9 cellular contexts compared by ENCODE assay signal in the genomic region with DNA sequence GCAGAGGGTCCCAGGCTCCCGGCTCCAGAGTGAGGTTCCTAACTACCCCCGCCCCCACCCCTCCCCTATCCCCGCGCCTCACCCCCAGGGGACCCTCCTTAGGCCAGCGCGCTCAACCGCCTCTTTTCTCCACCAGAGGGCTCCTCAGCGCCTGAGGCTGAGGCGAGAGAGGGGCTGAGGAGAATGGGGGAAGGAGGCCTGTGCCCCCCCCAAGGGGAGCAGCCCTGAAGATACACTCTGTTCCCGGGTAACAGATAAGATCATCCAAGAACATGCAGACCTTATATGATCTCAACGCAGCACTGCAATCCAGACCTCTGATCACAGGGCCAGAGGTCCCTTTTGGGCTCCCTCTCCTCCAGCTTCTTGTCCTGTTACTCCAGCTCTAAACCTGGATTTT. TPM values are rescaled to one million over a fixed set of nuclear protein-coding genes. Genes with fewer than 3 reads are reported as not detected.
A peak's percentile ranks its signal among the peaks of the same experiment; 100 is the strongest.
DNase-seq lines count a peak whose midpoint lies in the region; ATAC-seq and TF ChIP-seq lines count a peak whose summit lies in the region.
"Had no signal": no experiment of that assay in that cellular context is flagged by ENCODE, and none has a peak within 500 bp of the region (broad histone marks: within the 10 kb centered on the region; RNA-seq: fewer than 3 reads in every experiment).

No MANE protein-coding gene starts in this region.

- H3K27ac Mint-ChIP-seq in brain: peak overlapping the region in 2 of 5 experiments; percentile 16 to 22

- no peak overlapping the region for H3K4me3 Mint-ChIP-seq in brain
- H3K4me3 Mint-ChIP-seq: T-helper 1 cell treated with Interleukin-12 subunit alpha and Interleukin-12 subunit beta and Interleukin-4 antibody, amounts not matched to agents 30 μg/mL and 1 μg/mL, for 36 hours had no signal

- H3K27me3 Mint-ChIP-seq in brain: no peaks in the 10 kb centered on the region

- peaks cover 41% of the 10 kb centered on the region for H3K36me3 Mint-ChIP-seq in brain

- TF ChIP-seq POLR2A in thyroid gland (IDR thresholded peaks at IDR 0.05): no peak

- TF ChIP-seq CTCF in GM13976 (IDR thresholded peaks at IDR 0.05; ENCODE audit: borderline replicate concordance, control extremely low read depth, extremely low read depth, insufficient read depth, missing control alignments) (no peak), brain (conservative IDR thresholded peaks at IDR 0.05) (peak; percentile 69 to 77), lung (IDR thresholded peaks at IDR 0.05; ENCODE audit: control extremely low read depth, extremely low read depth) (peak; percentile 4), thyroid gland (IDR thresholded peaks at IDR 0.05) (peak in 5 of 6 experiments; percentile 21 to 65 (median 42))

- no peaks in the 10 kb centered on the region for H3K9me3 Mint-ChIP-seq in brain
- H3K9me3 Mint-ChIP-seq: T-helper 1 cell treated with Interleukin-12 subunit alpha and Interleukin-12 subunit beta and Interleukin-4 antibody, amounts not matched to agents 30 μg/mL and 1 μg/mL, for 36 hours had no signal

- H3K4me1 ChIP-seq in lung (ENCODE audit: control insufficient read depth in 2 of 2, insufficient read depth in 2 of 2, low read length in 2 of 2) (peaks cover 4 to 8% of the 10 kb centered on the region in 2 donors), thyroid gland (peaks cover 0 to 12% of the 10 kb centered on the region in 2 donors)

- 61 to 69% methylated on average over 10 to 11 of the region's 11 CpGs for WGBS in lung, 2 donors
- WGBS in thyroid gland, 2 donors: 40 to 48% methylated on average over 10 of the region's 11 CpGs

- H3K4me3 ChIP-seq in lung: no peak overlapping the region
- H3K4me3 ChIP-seq in thyroid gland (replicated peaks in 1 of 3): no peak overlapping the region

- no peaks in the 10 kb centered on the region for H3K27me3 ChIP-seq in lung (ENCODE audit: control insufficient read depth, insufficient read depth)
- H3K27me3 ChIP-seq in thyroid gland: no peaks in the 10 kb centered on the region

- peaks cover 15% of the 10 kb centered on the region for H3K4me1 Mint-ChIP-seq in brain

- in situ Hi-C loops in GM13976 (cut with MboI; ENCODE audit: low sequenced_read_pairs, unreplicated experiment): loop anchor here (10.0 kb wide), 1 partner anchor 294 kb away; no protein-coding TSS in a partner anchor

- DNase-seq in GM13976 (ENCODE audit: low spot score): peak; percentile 73
- peak; percentile 60 for DNase-seq in SK-N-DZ (ENCODE audit: low spot score)
- DNase-seq in lung (ENCODE audit: low spot score): no peak
- DNase-seq in thyroid gland: peak; percentile 23 to 29
- DNase-seq in NCI-H1105 treated with DMSO at 0.1 percent for 48 hours (lab: John Stamatoyannopoulos, UW): no peak
- no peak for DNase-seq in DMS79 (lab: John Stamatoyannopoulos, UW)

- H3K36me3 ChIP-seq in lung (ENCODE audit: control insufficient read depth in 2 of 2, insufficient read depth in 2 of 2, low read length in 2 of 2) (no peaks in the 10 kb centered on the region), thyroid gland (no peaks in the 10 kb centered on the region)

- H3K9me3 ChIP-seq in lung (ENCODE audit: control insufficient read depth in 2 of 2, insufficient read depth in 1 of 2, low read length in 1 of 2) (peaks cover 0 to 3% of the 10 kb centered on the region in 2 donors), thyroid gland (no peaks in the 10 kb centered on the region)

- H3K27ac ChIP-seq in lung (ENCODE audit: low read depth in 1 of 2, low read length in 1 of 2): no peak overlapping the region
- H3K27ac ChIP-seq in thyroid gland: no peak overlapping the region

- ATAC-seq in lung (ENCODE audit: insufficient read depth, low FRiP score) (no peak), GM18873 (IDR thresholded peaks at IDR 0.05; ENCODE audit: low FRiP score, unreplicated experiment) (no peak)

- intact Hi-C loops in thyroid gland (cut with DNase I): loop anchor here (5.0 kb wide), 2 partner anchors 271 to 286 kb away; no protein-coding TSS in a partner anchor

RNA-seq across cellular contexts. Expression of a gene that starts 43.3 kb away (rescaled TPM):
- 70.5 and 85.4 TPM in 2 replicates for polyA plus RNA-seq in SK-N-DZ (2014; cell fraction: cytosol; rRNA removed)
- 14.9 and 17.6 TPM in 2 replicates for polyA plus RNA-seq in SK-N-DZ (2014; cell fraction: nucleus; rRNA removed)
- polyA plus RNA-seq in brain (ENCODE audit: insufficient read depth, low read depth, low replicate concordance): 33.6 TPM
- total RNA-seq in lung: 10 to 100 TPM; 23.7 to 26.5 TPM
- 10 to 100 TPM; 19.7 to 21.3 TPM for polyA plus RNA-seq in lung
- total RNA-seq in thyroid gland: 10 to 100 TPM; 35.2 to 42.5 (median 36.9) TPM

Comparison
In these comparisons a context has a peak if more than half of its experiments do, and no peak if none do; other contexts are left out.
1. DNase-seq: peak in GM13976 (single experiment), SK-N-DZ (single experiment) and thyroid gland (2 of 2); none in lung (single experiment), NCI-H1105 treated with DMSO at 0.1 percent for 48 hours (single experiment) and DMS79 (single experiment).